15 cellular contexts compared by ENCODE assay signal in genomic region chr1:218991089-218991488, GRCh38.
"Had no signal": no experiment of that assay in that cellular context is flagged by ENCODE, and none has a peak within 500 bp of the region (broad histone marks: within the 10 kb centered on the region; RNA-seq: fewer than 3 reads in every experiment).

No MANE protein-coding gene starts in this region.

- H3K4me2 ChIP-seq: hepatocyte had no signal

- H3K27ac ChIP-seq: hepatocyte, ovary, stomach, testis, upper lobe of right lung had no signal

- H3K4me3 ChIP-seq: hepatocyte, ovary, stomach, testis, upper lobe of right lung had no signal

- DNase-seq: activated CD4-positive, alpha-beta memory T cell treated with anti-CD3 and anti-CD28 coated beads for 36 hours; activated CD4-positive, alpha-beta T cell treated with anti-CD3 and anti-CD28 coated beads for 36 hours; activated CD8-positive, alpha-beta memory T cell treated with anti-CD3 and anti-CD28 coated beads, Interleukin-2, amount 10 ng/mL, durations not matched to agents 7 days and 5 days; activated naive CD4-positive, alpha-beta T cell treated with anti-CD3 and anti-CD28 coated beads for 36 hours; activated T-cell treated with anti-CD3 and anti-CD28 coated beads, Interleukin-2, amount 50 U/mL, for 1 hour; dermis blood vessel endothelial cell; endodermal cell; midbrain; ovary; stimulated activated CD4-positive, alpha-beta T cell treated with anti-CD3 and anti-CD28 coated beads, Interleukin-12 subunit alpha, Interleukin-12 subunit beta, amount 100 ng/mL, for 4 hours; stimulated activated CD4-positive, alpha-beta T cell treated with anti-CD3 and anti-CD28 coated beads, Interleukin-2, amount 100 ng/mL, for 24 hours; stomach; testis; upper lobe of right lung had no signal

- H3K4me1 ChIP-seq: stomach, testis, upper lobe of right lung had no signal

- H2AFZ ChIP-seq: hepatocyte had no signal

- H3K9me3 ChIP-seq: ovary, stomach, testis, upper lobe of right lung had no signal

- H3K27me3 ChIP-seq: hepatocyte, ovary, stomach, testis, upper lobe of right lung had no signal

- H3K79me2 ChIP-seq: hepatocyte had no signal

- H3K36me3 ChIP-seq: ovary, stomach, upper lobe of right lung had no signal
